9 cellular contexts compared by ENCODE assay signal in the genomic region with DNA sequence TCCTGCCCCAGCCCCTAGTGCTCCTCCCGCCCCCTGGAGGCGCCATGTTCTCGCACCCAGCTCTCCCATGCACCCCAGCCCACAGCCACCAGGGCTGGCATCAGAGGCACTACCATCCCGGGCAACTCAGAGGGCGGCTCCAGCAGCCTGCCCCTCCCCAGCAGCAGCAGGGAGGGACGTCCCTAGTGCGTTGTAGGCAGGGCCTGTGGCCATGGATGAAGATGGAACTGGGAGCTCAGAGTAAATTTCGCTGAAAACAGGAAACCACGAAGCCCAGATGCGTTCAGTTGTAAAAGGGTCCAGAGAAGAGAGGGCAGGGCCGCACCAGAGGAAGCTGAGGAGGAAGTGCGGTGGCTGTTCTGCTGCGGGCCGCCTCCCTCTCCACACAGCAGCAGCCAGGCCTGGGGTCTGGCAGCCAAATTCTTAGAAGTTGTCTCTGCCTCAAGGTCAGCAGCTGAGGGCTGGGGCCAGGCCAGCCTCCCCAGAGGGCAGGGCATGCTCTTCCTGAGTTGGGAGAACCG. TPM values are rescaled to one million over a fixed set of nuclear protein-coding genes. Genes with fewer than 3 reads are reported as not detected.
DNase-seq lines count a peak whose midpoint lies in the region; ATAC-seq, FAIRE-seq and TF ChIP-seq lines count a peak whose summit lies in the region.
"Had no signal": no experiment of that assay in that cellular context is flagged by ENCODE, and none has a peak within 500 bp of the region (broad histone marks: within the 10 kb centered on the region; RNA-seq: fewer than 3 reads in every experiment).

No MANE protein-coding gene starts in this region.

- FAIRE-seq in kidney (lab: Jason Lieb, UNC), result no peak

- intact Hi-C loops in activated T-helper 2 cell treated with anti-CD3 and anti-CD28 coated beads, Interferon-gamma antibody, Interleukin-2, Interleukin-4, amounts not matched to agents 10 μg/mL and 5 μg/mL and 100 μg/mL, durations not matched to agents 14 hours and 24 hours and 36 hours (cut with micrococcal nuclease), result loop anchor here (1.0 kb wide), 3 partner anchors 11 to 22 kb away; no protein-coding TSS in a partner anchor
- intact Hi-C loops in kidney (cut with DNase I), result no loop called here

- peak overlapping the region; percentile 69 for H3K4me3 Mint-ChIP-seq in activated T-helper 2 cell treated with anti-CD3 and anti-CD28 coated beads, Interferon-gamma antibody, Interleukin-2, Interleukin-4, amounts not matched to agents 10 μg/mL and 5 μg/mL and 100 μg/mL, durations not matched to agents 14 hours and 24 hours and 36 hours (ENCODE audit: low read depth)

- H3K4me1 Mint-ChIP-seq in activated T-helper 2 cell treated with anti-CD3 and anti-CD28 coated beads, Interferon-gamma antibody, Interleukin-2, Interleukin-4, amounts not matched to agents 10 μg/mL and 5 μg/mL and 100 μg/mL, durations not matched to agents 14 hours and 24 hours and 36 hours (ENCODE audit: low read depth), result peaks cover 85% of the 10 kb centered on the region

- H3K27ac ChIP-seq in kidney (ENCODE audit: low read depth in 2 of 2, low read length in 2 of 2), result peak overlapping the region; percentile 48 to 64
- H3K27ac ChIP-seq: SJSA1 had no signal

- H3K9me3 ChIP-seq in kidney (ENCODE audit: control insufficient read depth in 1 of 2, low read length in 2 of 2), result no peaks in the 10 kb centered on the region
- H3K9me3 ChIP-seq: SJSA1 had no signal

- no peaks in the 10 kb centered on the region for H3K27me3 Mint-ChIP-seq in activated T-helper 2 cell treated with anti-CD3 and anti-CD28 coated beads, Interferon-gamma antibody, Interleukin-2, Interleukin-4, amounts not matched to agents 10 μg/mL and 5 μg/mL and 100 μg/mL, durations not matched to agents 14 hours and 24 hours and 36 hours (ENCODE audit: low read depth)

- peak; percentile 62 for ATAC-seq in GM19397 (IDR thresholded peaks at IDR 0.05; ENCODE audit: unreplicated experiment)

- no peaks in the 10 kb centered on the region for H3K9me3 Mint-ChIP-seq in activated T-helper 2 cell treated with anti-CD3 and anti-CD28 coated beads, Interferon-gamma antibody, Interleukin-2, Interleukin-4, amounts not matched to agents 10 μg/mL and 5 μg/mL and 100 μg/mL, durations not matched to agents 14 hours and 24 hours and 36 hours

- DNase-seq in NOMO-1 treated with dmso at 0.1 percent for 144 hours (lab: John Stamatoyannopoulos, UW; ENCODE audit: unreplicated experiment), result peak; percentile 99
- peak; percentile 83 for DNase-seq in activated T-helper 2 cell treated with anti-CD3 and anti-CD28 coated beads, Interferon-gamma antibody, Interleukin-2, Interleukin-4, amounts not matched to agents 10 μg/mL and 5 μg/mL and 100 μg/mL, durations not matched to agents 14 hours and 24 hours and 36 hours (ENCODE audit: low spot score)
- DNase-seq in kidney, result peak; percentile 89
- DNase-seq in stimulated activated CD8-positive, alpha-beta memory T cell treated with anti-CD3 and anti-CD28 coated beads, Interleukin-12 subunit alpha, Interleukin-12 subunit beta, amount 100 ng/mL, for 24 hours (ENCODE audit: extremely low read depth), result peak; percentile 20
- DNase-seq in SW480 (ENCODE audit: low spot score), result no peak
- no peak for DNase-seq in NCI-H146 treated with DMSO at 0.1 percent for 48 hours (lab: John Stamatoyannopoulos, UW; ENCODE audit: unreplicated experiment)
- DNase-seq in DMS79 (lab: John Stamatoyannopoulos, UW), result no peak

- no peak overlapping the region for H3K4me3 ChIP-seq in kidney (ENCODE audit: low read length in 2 of 2)
- H3K4me3 ChIP-seq: SJSA1 had no signal

- H3K9ac ChIP-seq in kidney (ENCODE audit: low read length in 2 of 2), result no peak overlapping the region

- peaks cover 63% of the 10 kb centered on the region for H3K36me3 Mint-ChIP-seq in activated T-helper 2 cell treated with anti-CD3 and anti-CD28 coated beads, Interferon-gamma antibody, Interleukin-2, Interleukin-4, amounts not matched to agents 10 μg/mL and 5 μg/mL and 100 μg/mL, durations not matched to agents 14 hours and 24 hours and 36 hours (ENCODE audit: low read depth)

- TF ChIP-seq CTCF in kidney (IDR thresholded peaks at IDR 0.05; ENCODE audit: borderline replicate concordance, extremely low read depth, insufficient read depth), result no peak

- peaks cover 10 to 35% of the 10 kb centered on the region in 2 donors for H3K4me1 ChIP-seq in kidney (ENCODE audit: control insufficient read depth in 1 of 2, insufficient read depth in 1 of 2, low read depth in 1 of 2, low read length in 2 of 2)

- H3K36me3 ChIP-seq in kidney (ENCODE audit: control insufficient read depth in 1 of 2, insufficient read depth in 2 of 2, low read length in 2 of 2), result peaks cover 0 to 7% of the 10 kb centered on the region in 2 donors

- peak overlapping the region; percentile 99 for H3K27ac Mint-ChIP-seq in activated T-helper 2 cell treated with anti-CD3 and anti-CD28 coated beads, Interferon-gamma antibody, Interleukin-2, Interleukin-4, amounts not matched to agents 10 μg/mL and 5 μg/mL and 100 μg/mL, durations not matched to agents 14 hours and 24 hours and 36 hours

RNA-seq across cellular contexts. Expression of gene VSIR, which starts 24.6 kb away (rescaled TPM):
- total RNA-seq in activated T-helper 2 cell treated with anti-CD3 and anti-CD28 coated beads, Interferon-gamma antibody, Interleukin-2, Interleukin-4, amounts not matched to agents 10 μg/mL and 5 μg/mL and 100 μg/mL, durations not matched to agents 14 hours and 24 hours and 36 hours, result 56.5 and 61.9 TPM in 2 replicates
- total RNA-seq in kidney, result 66.6 TPM
- polyA plus RNA-seq in kidney (ENCODE audit: insufficient read depth, low read depth, low replicate concordance), result 32.1 TPM

RNA-seq across cellular contexts. Expression of gene C10orf105, which starts 29.2 kb away (rescaled TPM):
- total RNA-seq in activated T-helper 2 cell treated with anti-CD3 and anti-CD28 coated beads, Interferon-gamma antibody, Interleukin-2, Interleukin-4, amounts not matched to agents 10 μg/mL and 5 μg/mL and 100 μg/mL, durations not matched to agents 14 hours and 24 hours and 36 hours, result 0.11 and 0.18 TPM in 2 replicates
- 0.35 TPM for total RNA-seq in kidney
- not detected for polyA plus RNA-seq in kidney (ENCODE audit: insufficient read depth, low read depth, low replicate concordance)
- total RNA-seq: SJSA1 had no signal

Comparison
In these comparisons a context has a peak if more than half of its experiments do, and no peak if none do; other contexts are left out.
1. DNase-seq: peak in NOMO-1 treated with dmso at 0.1 percent for 144 hours (single experiment), activated T-helper 2 cell treated with anti-CD3 and anti-CD28 coated beads, Interferon-gamma antibody, Interleukin-2, Interleukin-4, amounts not matched to agents 10 μg/mL and 5 μg/mL and 100 μg/mL, durations not matched to agents 14 hours and 24 hours and 36 hours (single experiment), kidney (single experiment) and stimulated activated CD8-positive, alpha-beta memory T cell treated with anti-CD3 and anti-CD28 coated beads, Interleukin-12 subunit alpha, Interleukin-12 subunit beta, amount 100 ng/mL, for 24 hours (single experiment); none in SW480 (single experiment), NCI-H146 treated with DMSO at 0.1 percent for 48 hours (single experiment) and DMS79 (single experiment).